1 cellular context compared by ENCODE assay signal in genomic region chr10:33330543-33331019, GRCh38.
TF ChIP-seq lines count a peak whose summit lies in the region.

No MANE protein-coding gene starts in this region.

TF ChIP-seq in HepG2, 621 proteins besides CTCF, POLR2A, EP300 and RAD21 (continued from another document and continues in another):
- TF ChIP-seq MNT (IDR thresholded peaks at IDR 0.05) (no peak), GATAD2A (CRISPR knock-in tag; IDR thresholded peaks at IDR 0.05) (peak; percentile 82), SMC3 (IDR thresholded peaks at IDR 0.05; ENCODE audit: low read length) (peak; percentile 88; the same call in 1 of the 2 replicates), ZNF558 (CRISPR knock-in tag; IDR thresholded peaks at IDR 0.05; ENCODE audit: borderline replicate concordance) (no peak), ZMYM4 (CRISPR knock-in tag; IDR thresholded peaks at IDR 0.05) (peak; percentile 58), ZNF292 (CRISPR knock-in tag; IDR thresholded peaks at IDR 0.05; ENCODE audit: borderline replicate concordance, low read depth) (no peak), PHF8 (CRISPR knock-in tag; IDR thresholded peaks at IDR 0.05) (no peak), ZGPAT (CRISPR knock-in tag; IDR thresholded peaks at IDR 0.05) (0 out of 2 replicates have a peak, but pooled peaks have one; percentile 43), THAP11 (CRISPR knock-in tag; IDR thresholded peaks at IDR 0.05) (0 out of 2 replicates have a peak, but pooled peaks have one; percentile 41), ZNF337 (CRISPR knock-in tag; IDR thresholded peaks at IDR 0.05; ENCODE audit: borderline replicate concordance, low read depth) (no peak), NKX3-1 (CRISPR knock-in tag; IDR thresholded peaks at IDR 0.05) (no peak), NR2F6 (IDR thresholded peaks at IDR 0.05) (no peak; the same call in 1 of the 2 replicates), NR2F6 (CRISPR knock-in tag; IDR thresholded peaks at IDR 0.05) (0 out of 2 replicates have a peak, but pooled peaks have one; percentile 21), FOSL2 (CRISPR knock-in tag; IDR thresholded peaks at IDR 0.05) (peak; percentile 32; the same call in 1 of the 2 replicates), JUN (CRISPR knock-in tag; IDR thresholded peaks at IDR 0.05) (no peak), ZNF841 (CRISPR knock-in tag; IDR thresholded peaks at IDR 0.05; ENCODE audit: borderline replicate concordance) (no peak), ZNF740 (CRISPR knock-in tag; IDR thresholded peaks at IDR 0.05) (peak; percentile 67; the same call in 1 of the 2 replicates), HDAC6 (IDR thresholded peaks at IDR 0.05; ENCODE audit: low read depth, low read length) (no peak), KDM4B (CRISPR knock-in tag; IDR thresholded peaks at IDR 0.05) (0 out of 2 replicates have a peak, but pooled peaks have one; percentile 20), HNRNPL (IDR thresholded peaks at IDR 0.05; ENCODE audit: low read depth, low read length) (no peak), ZNF646 (CRISPR knock-in tag; IDR thresholded peaks at IDR 0.05) (no peak), FOXP1 (IDR thresholded peaks at IDR 0.05) (no peak), FOXP1 (CRISPR knock-in tag; IDR thresholded peaks at IDR 0.05) (no peak), TARDBP (CRISPR knock-in tag; IDR thresholded peaks at IDR 0.05) (no peak), TEAD3 (CRISPR knock-in tag; optimal IDR thresholded peaks at IDR 0.05; ENCODE audit: borderline replicate concordance) (no peak), CERS6 (CRISPR knock-in tag; IDR thresholded peaks at IDR 0.05) (no peak), STAG1 (CRISPR knock-in tag; IDR thresholded peaks at IDR 0.05) (peak; percentile 93), NR0B2 (CRISPR knock-in tag; IDR thresholded peaks at IDR 0.05) (no peak), IRF2 (CRISPR knock-in tag; IDR thresholded peaks at IDR 0.05) (peak; percentile 64; the same call in 1 of the 2 replicates), HMG20B (CRISPR knock-in tag; conservative IDR thresholded peaks at IDR 0.05) (0 out of 2 replicates have a peak, but pooled peaks have one; percentile 23), TEF (CRISPR knock-in tag; IDR thresholded peaks at IDR 0.05) (no peak), ZNF143 (CRISPR knock-in tag; IDR thresholded peaks at IDR 0.05) (no peak), SAP130 (CRISPR knock-in tag; IDR thresholded peaks at IDR 0.05; ENCODE audit: low read depth) (peak; percentile 25; the same call in 1 of the 2 replicates), AHR (CRISPR knock-in tag; IDR thresholded peaks at IDR 0.05) (no peak), ZNF576 (CRISPR knock-in tag; IDR thresholded peaks at IDR 0.05) (no peak), SKI (IDR thresholded peaks at IDR 0.05; ENCODE audit: partially characterized antibody) (no peak), CCDC6 (CRISPR knock-in tag; IDR thresholded peaks at IDR 0.05) (no peak), SMAD1 (CRISPR knock-in tag; IDR thresholded peaks at IDR 0.05; ENCODE audit: borderline replicate concordance, low read depth) (no peak), ZNF136 (CRISPR knock-in tag; IDR thresholded peaks at IDR 0.05; ENCODE audit: low read depth) (no peak), ESRRA (CRISPR knock-in tag; IDR thresholded peaks at IDR 0.05; ENCODE audit: low read depth) (no peak), NR3C1 (CRISPR knock-in tag; IDR thresholded peaks at IDR 0.05) (no peak), ZNF33A (CRISPR knock-in tag; IDR thresholded peaks at IDR 0.05; ENCODE audit: borderline replicate concordance) (no peak), ZNF484 (CRISPR knock-in tag; IDR thresholded peaks at IDR 0.05; ENCODE audit: borderline replicate concordance, low read depth) (no peak), CHCHD3 (CRISPR knock-in tag; IDR thresholded peaks at IDR 0.05) (no peak), ZNF652 (CRISPR knock-in tag; IDR thresholded peaks at IDR 0.05; ENCODE audit: borderline replicate concordance, low read depth) (no peak), MIER3 (CRISPR knock-in tag; IDR thresholded peaks at IDR 0.05; ENCODE audit: borderline replicate concordance) (no peak), ZBTB25 (CRISPR knock-in tag; IDR thresholded peaks at IDR 0.05) (no peak), SOX5 (CRISPR knock-in tag; IDR thresholded peaks at IDR 0.05; ENCODE audit: borderline replicate concordance) (peak; percentile 5; the same call in 1 of the 2 replicates), KLF12 (CRISPR knock-in tag; IDR thresholded peaks at IDR 0.05; ENCODE audit: borderline replicate concordance) (no peak), GABPB1 (CRISPR knock-in tag; IDR thresholded peaks at IDR 0.05) (no peak), NFE2L2 (IDR thresholded peaks at IDR 0.05; ENCODE audit: low read length) (no peak), ZIK1 (CRISPR knock-in tag; IDR thresholded peaks at IDR 0.05; ENCODE audit: borderline replicate concordance, low read depth) (no peak), NCOR1 (IDR thresholded peaks at IDR 0.05; ENCODE audit: borderline replicate concordance, low read length) (no peak), ARID3A (IDR thresholded peaks at IDR 0.05; ENCODE audit: low read depth, low read length) (peak; percentile 77; the same call in 1 of the 2 replicates), TCF7 (IDR thresholded peaks at IDR 0.05; ENCODE audit: low read depth) (0 out of 2 replicates have a peak, but pooled peaks have one; percentile 44), ADNP (CRISPR knock-in tag; IDR thresholded peaks at IDR 0.05) (no peak), ZNF614 (CRISPR knock-in tag; IDR thresholded peaks at IDR 0.05; ENCODE audit: borderline replicate concordance) (0 out of 2 replicates have a peak, but pooled peaks have one; percentile 22), ZFP36 (IDR thresholded peaks at IDR 0.05; ENCODE audit: borderline replicate concordance, low read depth, low read length, partially characterized antibody) (no peak), ZMAT3 (CRISPR knock-in tag; conservative IDR thresholded peaks at IDR 0.05) (no peak), SYNCRIP (IDR thresholded peaks at IDR 0.05; ENCODE audit: insufficient read depth, low read depth, low read length) (no peak), HDAC2 (CRISPR knock-in tag; IDR thresholded peaks at IDR 0.05) (0 out of 2 replicates have a peak, but pooled peaks have one; percentile 14)
